ENCODE assay signal across 18 cellular contexts in the genomic region with DNA sequence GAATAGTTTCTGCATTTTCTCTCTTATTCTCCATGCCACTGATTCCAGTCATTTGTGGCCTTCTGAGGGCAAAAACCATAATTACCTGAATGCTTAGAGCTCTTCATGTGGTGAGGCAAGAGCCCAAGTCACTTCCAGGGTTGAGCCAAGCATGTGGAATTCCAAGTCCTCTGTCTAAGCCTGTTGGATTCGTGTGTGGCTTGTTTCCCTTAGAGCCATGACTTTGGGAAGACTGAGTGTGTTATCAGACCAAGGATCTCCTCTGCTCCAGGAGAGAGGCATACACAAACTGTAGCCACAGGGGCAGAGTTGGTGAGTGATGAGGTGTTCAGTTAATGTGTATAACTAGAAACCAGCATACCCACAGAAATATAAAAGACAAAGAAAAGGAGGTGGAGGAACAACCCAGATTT. TPM values are rescaled to one million over a fixed set of nuclear protein-coding genes. Genes with fewer than 3 reads are reported as not detected.
A peak's percentile ranks its signal among the peaks of the same experiment; 100 is the strongest.
DNase-seq lines count a peak whose midpoint lies in the region; ATAC-seq and TF ChIP-seq lines count a peak whose summit lies in the region.
"Had no signal": no experiment of that assay in that cellular context is flagged by ENCODE, and none has a peak within 500 bp of the region (broad histone marks: within the 10 kb centered on the region; RNA-seq: fewer than 3 reads in every experiment).

No MANE protein-coding gene starts in this region.

- H3K4me2 ChIP-seq in neural progenitor cell = no peak overlapping the region

- no peaks in the 10 kb centered on the region for H3K79me2 ChIP-seq in neural progenitor cell (ENCODE audit: low read depth)

- H3K9me3 Mint-ChIP-seq in activated T-cell treated with anti-CD3 and anti-CD28 coated beads, Interleukin-2, amount 50 U/mL, for 72 hours = no peaks in the 10 kb centered on the region
- no peaks in the 10 kb centered on the region for H3K9me3 Mint-ChIP-seq in activated naive CD8-positive, alpha-beta T cell treated with anti-CD3 and anti-CD28 coated beads, Interleukin-2, amount 50 U/mL, for 24 hours
- H3K9me3 Mint-ChIP-seq in neural progenitor cell = no peaks in the 10 kb centered on the region

- no peaks in the 10 kb centered on the region for H3K36me3 ChIP-seq in neural progenitor cell

- no peak overlapping the region for H3K27ac ChIP-seq in neural progenitor cell
- H3K27ac ChIP-seq: left ventricle myocardium inferior, thoracic aorta had no signal

- peaks cover 75% of the 10 kb centered on the region for H3K4me1 Mint-ChIP-seq in activated T-cell treated with anti-CD3 and anti-CD28 coated beads, Interleukin-2, amount 50 U/mL, for 72 hours (ENCODE audit: low read depth)
- H3K4me1 Mint-ChIP-seq in activated naive CD8-positive, alpha-beta T cell treated with anti-CD3 and anti-CD28 coated beads, Interleukin-2, amount 50 U/mL, for 24 hours = peaks cover 53% of the 10 kb centered on the region
- peaks cover 12% of the 10 kb centered on the region for H3K4me1 Mint-ChIP-seq in neural progenitor cell

- H3K4me3 Mint-ChIP-seq in activated T-cell treated with anti-CD3 and anti-CD28 coated beads, Interleukin-2, amount 50 U/mL, for 72 hours = no peak overlapping the region
- H3K4me3 Mint-ChIP-seq in activated naive CD8-positive, alpha-beta T cell treated with anti-CD3 and anti-CD28 coated beads, Interleukin-2, amount 50 U/mL, for 24 hours = no peak overlapping the region
- H3K4me3 Mint-ChIP-seq in neural progenitor cell = no peak overlapping the region

- H3F3A ChIP-seq in neural progenitor cell (ENCODE audit: low read depth) = no peaks in the 10 kb centered on the region

- DNase-seq in activated T-cell treated with anti-CD3 and anti-CD28 coated beads, Interleukin-2, amount 50 U/mL, for 72 hours = no peak
- DNase-seq in activated T-cell treated with anti-CD3 and anti-CD28 coated beads, Interleukin-2, amount 50 U/mL, for 1 hour = no peak
- DNase-seq in H4 (ENCODE audit: low spot score) (peak; percentile 64), renal cortical epithelial cell (ENCODE audit: low read depth) (peak; percentile 39), AML-193 (lab: John Stamatoyannopoulos, UW) (no peak), NCI-H345 (lab: John Stamatoyannopoulos, UW) (no peak), neural progenitor cell (ENCODE audit: low spot score) (no peak)
- DNase-seq in activated naive CD8-positive, alpha-beta T cell treated with anti-CD3 and anti-CD28 coated beads, Interleukin-2, amount 50 U/mL, for 24 hours = no peak
- DNase-seq: activated gamma-delta T cell; GOT3; left ventricle myocardium inferior; NCI-H1436; occipital lobe; OCI-M1; right cardiac atrium; SHP77 treated with DMSO at 0.1 percent for 48 hours; stimulated activated CD4-positive, alpha-beta T cell treated with anti-CD3 and anti-CD28 coated beads, Interleukin-15, amount 100 ng/mL, for 24 hours had no signal

- TF ChIP-seq CTCF in neural progenitor cell (IDR thresholded peaks at IDR 0.05) = no peak

- H3K4me3 ChIP-seq in neural progenitor cell = no peak overlapping the region
- H3K4me3 ChIP-seq: left ventricle myocardium inferior, thoracic aorta had no signal

- H3K27me3 ChIP-seq in neural progenitor cell = no peaks in the 10 kb centered on the region

- H3K36me3 Mint-ChIP-seq in activated T-cell treated with anti-CD3 and anti-CD28 coated beads, Interleukin-2, amount 50 U/mL, for 72 hours (ENCODE audit: insufficient read depth in 2 of 2) = no peaks in the 10 kb centered on the region
- peaks cover 2% of the 10 kb centered on the region for H3K36me3 Mint-ChIP-seq in activated naive CD8-positive, alpha-beta T cell treated with anti-CD3 and anti-CD28 coated beads, Interleukin-2, amount 50 U/mL, for 24 hours (ENCODE audit: low read depth)
- H3K36me3 Mint-ChIP-seq in neural progenitor cell = peaks cover 2% of the 10 kb centered on the region

- H3K27me3 Mint-ChIP-seq in activated T-cell treated with anti-CD3 and anti-CD28 coated beads, Interleukin-2, amount 50 U/mL, for 72 hours (ENCODE audit: low read depth) = no peaks in the 10 kb centered on the region
- H3K27me3 Mint-ChIP-seq in activated naive CD8-positive, alpha-beta T cell treated with anti-CD3 and anti-CD28 coated beads, Interleukin-2, amount 50 U/mL, for 24 hours = no peaks in the 10 kb centered on the region
- peaks cover 8% of the 10 kb centered on the region for H3K27me3 Mint-ChIP-seq in neural progenitor cell (ENCODE audit: insufficient read depth, low read depth)

- H2AFZ ChIP-seq in neural progenitor cell (replicated peaks) = no peak overlapping the region

- no peak overlapping the region for H3K27ac Mint-ChIP-seq in activated T-cell treated with anti-CD3 and anti-CD28 coated beads, Interleukin-2, amount 50 U/mL, for 72 hours
- H3K27ac Mint-ChIP-seq in activated naive CD8-positive, alpha-beta T cell treated with anti-CD3 and anti-CD28 coated beads, Interleukin-2, amount 50 U/mL, for 24 hours = no peak overlapping the region
- no peak overlapping the region for H3K27ac Mint-ChIP-seq in neural progenitor cell

- no peaks in the 10 kb centered on the region for H3K9me3 ChIP-seq in neural progenitor cell (ENCODE audit: low read depth)
- H3K9me3 ChIP-seq: left ventricle myocardium inferior, thoracic aorta had no signal

- ATAC-seq in activated T-cell treated with anti-CD3 and anti-CD28 coated beads, Interleukin-2, amount 50 U/mL, for 72 hours (replicated peaks in 1 of 2) = peak; percentile 37 to 62
- ATAC-seq in activated naive CD8-positive, alpha-beta T cell treated with anti-CD3 and anti-CD28 coated beads, Interleukin-2, amount 50 U/mL, for 24 hours = peak; percentile 58
- ATAC-seq: right cardiac atrium had no signal

- H3K4me1 ChIP-seq in neural progenitor cell = peaks cover 5% of the 10 kb centered on the region
- H3K4me1 ChIP-seq: left ventricle myocardium inferior had no signal

- no peaks in the 10 kb centered on the region for H4K20me1 ChIP-seq in neural progenitor cell (ENCODE audit: low read depth)

- H3K9ac ChIP-seq in neural progenitor cell = no peak overlapping the region

RNA-seq across cellular contexts. Expression of gene SLC22A5, which starts 27.1 kb away (rescaled TPM):
- 1 to 10 TPM; 7.0 to 7.4 TPM for total RNA-seq in activated T-cell treated with anti-CD3 and anti-CD28 coated beads, Interleukin-2, amount 50 U/mL, for 72 hours
- 6.9 and 9.6 TPM in 2 replicates for total RNA-seq in H4 (2014; rRNA removed; shearing (Covaris generic))
- total RNA-seq in renal cortical epithelial cell (31.3 and 33.0 TPM in 2 replicates), neural progenitor cell (ENCODE audit: low replicate concordance) (3.1 and 4.3 TPM in 2 replicates)

Comparison
In these comparisons a context has a peak if more than half of its experiments do, and no peak if none do; other contexts are left out.
1. DNase-seq: peak in H4 (single experiment) and renal cortical epithelial cell (single experiment); none in activated T-cell treated with anti-CD3 and anti-CD28 coated beads, Interleukin-2, amount 50 U/mL, for 72 hours (0 of 2), activated T-cell treated with anti-CD3 and anti-CD28 coated beads, Interleukin-2, amount 50 U/mL, for 1 hour (single experiment), activated naive CD8-positive, alpha-beta T cell treated with anti-CD3 and anti-CD28 coated beads, Interleukin-2, amount 50 U/mL, for 24 hours (single experiment), AML-193 (0 of 2), NCI-H345 (single experiment) and neural progenitor cell (single experiment).